ENCODE assay signal across 10 cellular contexts in genomic region chr6:56091159-56091869, GRCh38.
DNase-seq lines count a peak whose midpoint lies in the region; ATAC-seq and TF ChIP-seq lines count a peak whose summit lies in the region.
"Had no signal": no experiment of that assay in that cellular context is flagged by ENCODE, and none has a peak within 500 bp of the region (broad histone marks: within the 10 kb centered on the region; RNA-seq: fewer than 3 reads in every experiment).

No MANE protein-coding gene starts in this region.

- H3K79me2 ChIP-seq in PC-3 (ENCODE audit: low read length) = no peaks in the 10 kb centered on the region

- H3K36me3 ChIP-seq in PC-3 (ENCODE audit: low read depth, low read length) (no peaks in the 10 kb centered on the region), prostate gland (no peaks in the 10 kb centered on the region)
- H3K36me3 ChIP-seq: transverse colon had no signal

- H3K4me3 ChIP-seq in PC-3 (ENCODE audit: low read length) (no peak overlapping the region), retinal pigment epithelial cell (ENCODE audit: low read length) (no peak overlapping the region), prostate gland (no peak overlapping the region)
- H3K4me3 ChIP-seq: transverse colon had no signal

- no peaks in the 10 kb centered on the region for H4K20me1 ChIP-seq in PC-3 (ENCODE audit: low read length)

- ATAC-seq in PC-3 = peak; percentile 100

- H3K4me1 ChIP-seq in PC-3 (ENCODE audit: insufficient read depth, low read length) (peaks cover 11% of the 10 kb centered on the region), prostate gland (replicated peaks) (no peaks in the 10 kb centered on the region)
- H3K4me1 ChIP-seq: transverse colon had no signal

- TF ChIP-seq POLR2A in prostate gland (IDR thresholded peaks at IDR 0.05) = no peak

- intact Hi-C loops in PC-3 (cut with micrococcal nuclease) (loop anchor here (1.0 kb wide), 1 partner anchor 10 kb away; no protein-coding TSS in a partner anchor), prostate gland (cut with DNase I) (no loop called here)

- no TSS peak for BruUV-seq in PC-3 (replicated peaks; lab: Mats Ljungman, UMichigan)

- DNase-seq in H4 (ENCODE audit: low spot score) (peak; percentile 93), PC-3 (peak; percentile 88), fibroblast of gingiva (ENCODE audit: low read depth) (peak; percentile 87), retinal pigment epithelial cell (ENCODE audit: low read depth) (peak; percentile 86), NCI-H146 (lab: John Stamatoyannopoulos, UW) (no peak), prostate gland (ENCODE audit: low spot score) (no peak), NCI-H1694 (lab: John Stamatoyannopoulos, UW) (no peak)
- no peak for DNase-seq in activated T-cell treated with anti-CD3 and anti-CD28 coated beads, Interleukin-2, amount 50 U/mL, for 1 hour
- DNase-seq: NCI-H1930, transverse colon had no signal

- no peak overlapping the region for H3K9ac ChIP-seq in PC-3 (ENCODE audit: low read length)

- H3F3A ChIP-seq in PC-3 (ENCODE audit: low read length, unreplicated experiment) = no peaks in the 10 kb centered on the region

- no peaks in the 10 kb centered on the region for H3K9me2 ChIP-seq in PC-3 (replicated peaks; ENCODE audit: low read length)

- no peak overlapping the region for H2AFZ ChIP-seq in PC-3 (ENCODE audit: low read length)

- POLR2A ChIA-PET in PC-3 (lab: Charles Lee; ENCODE audit: unreplicated experiment) = no interaction called here

- CTCF ChIA-PET in PC-3 (lab: Charles Lee) = no interaction called here

- H3K27ac ChIP-seq in PC-3 (ENCODE audit: low read length) (0 out of 2 replicates have a peak overlapping the region, but pooled peaks have one; percentile 14), prostate gland (no peak overlapping the region)

- H3K4me2 ChIP-seq in PC-3 (ENCODE audit: low read length) = peak overlapping the region; percentile 49

- TF ChIP-seq CTCF in PC-3 (conservative IDR thresholded peaks at IDR 0.05; ENCODE audit: low read depth, low read length) (no peak), retinal pigment epithelial cell (conservative IDR thresholded peaks at IDR 0.05; ENCODE audit: low read depth, low read length) (no peak), prostate gland (IDR thresholded peaks at IDR 0.05) (no peak)

- no peaks in the 10 kb centered on the region for H3K27me3 ChIP-seq in PC-3 (ENCODE audit: low read length)
- H3K27me3 ChIP-seq in prostate gland (replicated peaks; ENCODE audit: insufficient read depth) = no peaks in the 10 kb centered on the region
- H3K27me3 ChIP-seq: transverse colon had no signal

- H3K9me3 ChIP-seq in PC-3 (ENCODE audit: low read length) (0 out of 2 replicates have a peak, but pooled peaks cover 4% of the 10 kb centered on the region), prostate gland (no peaks in the 10 kb centered on the region)

- WGBS in prostate gland = 52% methylated on average over 3 of the region's 3 CpGs

Comparison
In these comparisons a context has a peak if more than half of its experiments do, and no peak if none do; other contexts are left out.
1. DNase-seq: peak in H4 (single experiment), PC-3 (single experiment), fibroblast of gingiva (single experiment) and retinal pigment epithelial cell (single experiment); none in NCI-H146 (single experiment), prostate gland (single experiment), activated T-cell treated with anti-CD3 and anti-CD28 coated beads, Interleukin-2, amount 50 U/mL, for 1 hour (single experiment) and NCI-H1694 (single experiment).